ENCODE assay signal across 9 cellular contexts in genomic region chr11:35040221-35040942, GRCh38.
DNase-seq lines count a peak whose midpoint lies in the region; ATAC-seq and TF ChIP-seq lines count a peak whose summit lies in the region.
"Had no signal": no experiment of that assay in that cellular context is flagged by ENCODE, and none has a peak within 500 bp of the region (broad histone marks: within the 10 kb centered on the region; RNA-seq: fewer than 3 reads in every experiment).

No MANE protein-coding gene starts in this region.

- H3K27me3 ChIP-seq in PC-3 (ENCODE audit: low read length): no peaks in the 10 kb centered on the region
- H3K27me3 ChIP-seq in A673 (replicated peaks; ENCODE audit: insufficient read depth, low read depth, low read length, poor library complexity): peaks cover 48% of the 10 kb centered on the region

- peaks cover 61% of the 10 kb centered on the region for H3K4me1 Mint-ChIP-seq in activated naive CD4-positive, alpha-beta T cell treated with anti-CD3 and anti-CD28 coated beads, Interleukin-2, amount 10 ng/mL, durations not matched to agents 7 days and 5 days
- peaks cover 42 to 68% of the 10 kb centered on the region in 2 donors for H3K4me1 Mint-ChIP-seq in natural killer cell treated with Interleukin-12 subunit alpha and Interleukin-12 subunit beta and Interleukin-15 and Interleukin-18, amount 100 ng/mL, for 72 hours (ENCODE audit: low read depth in 2 of 2)

- H3K9me3 Mint-ChIP-seq in activated naive CD4-positive, alpha-beta T cell treated with anti-CD3 and anti-CD28 coated beads, Interleukin-2, amount 10 ng/mL, durations not matched to agents 7 days and 5 days: no peaks in the 10 kb centered on the region
- peaks cover 8% of the 10 kb centered on the region for H3K9me3 Mint-ChIP-seq in natural killer cell treated with Interleukin-12 subunit alpha and Interleukin-12 subunit beta and Interleukin-15 and Interleukin-18, amount 100 ng/mL, for 72 hours

- H3K4me2 ChIP-seq in PC-3 (ENCODE audit: low read length): peak overlapping the region; percentile 21

- H3K9me3 ChIP-seq in PC-3 (ENCODE audit: low read length) (no peaks in the 10 kb centered on the region), A673 (ENCODE audit: low read depth, low read length, poor library complexity, severe bottlenecking) (no peaks in the 10 kb centered on the region)

- intact Hi-C loops in PC-3 (cut with micrococcal nuclease): no loop called here
- intact Hi-C loops in A673 (cut with micrococcal nuclease; ENCODE audit: unreplicated experiment): no loop called here

- TF ChIP-seq CTCF in PC-3 (conservative IDR thresholded peaks at IDR 0.05; ENCODE audit: low read depth, low read length) (no peak), A673 (conservative IDR thresholded peaks at IDR 0.05; ENCODE audit: low read depth, low read length) (no peak)

- H3K4me3 ChIP-seq in PC-3 (ENCODE audit: low read length) (no peak overlapping the region), A673 (ENCODE audit: low read depth, low read length, poor library complexity, severe bottlenecking) (no peak overlapping the region)
- H3K4me3 ChIP-seq: SK-N-MC had no signal

- H3K27ac ChIP-seq in PC-3 (ENCODE audit: low read length) (peak overlapping the region; percentile 82), A673 (ENCODE audit: low read depth, low read length, poor library complexity, severe bottlenecking) (no peak overlapping the region)
- H3K27ac ChIP-seq: SK-N-MC had no signal

- H3K9ac ChIP-seq in PC-3 (ENCODE audit: low read length): peak overlapping the region; percentile 47; the same call in 1 of the 2 replicates

- BruUV-seq in PC-3 (replicated peaks; lab: Mats Ljungman, UMichigan) (no TSS peak), A673 (replicated peaks; lab: Mats Ljungman, UMichigan) (no TSS peak)

- peaks cover 32% of the 10 kb centered on the region for H3K4me1 ChIP-seq in PC-3 (ENCODE audit: insufficient read depth, low read length)
- peaks cover 10% of the 10 kb centered on the region for H3K4me1 ChIP-seq in A673 (ENCODE audit: insufficient read depth, low read length, poor library complexity, severe bottlenecking)

- ATAC-seq in GM18508 (IDR thresholded peaks at IDR 0.05; ENCODE audit: insufficient read depth, unreplicated experiment) (peak; percentile 47), HG02840 (IDR thresholded peaks at IDR 0.05; ENCODE audit: low FRiP score, unreplicated experiment) (peak; percentile 68), PC-3 (no peak)
- ATAC-seq in natural killer cell treated with Interleukin-12 subunit alpha and Interleukin-12 subunit beta and Interleukin-15 and Interleukin-18, amount 100 ng/mL, for 72 hours: peak; percentile 87 to 91

- H4K20me1 ChIP-seq in PC-3 (ENCODE audit: low read length): no peaks in the 10 kb centered on the region

- peak overlapping the region; percentile 73 for H3K4me3 Mint-ChIP-seq in activated naive CD4-positive, alpha-beta T cell treated with anti-CD3 and anti-CD28 coated beads, Interleukin-2, amount 10 ng/mL, durations not matched to agents 7 days and 5 days
- peak overlapping the region; percentile 90 for H3K4me3 Mint-ChIP-seq in natural killer cell treated with Interleukin-12 subunit alpha and Interleukin-12 subunit beta and Interleukin-15 and Interleukin-18, amount 100 ng/mL, for 72 hours

- H2AFZ ChIP-seq in PC-3 (ENCODE audit: low read length): no peak overlapping the region

- POLR2A ChIA-PET in PC-3 (lab: Charles Lee; ENCODE audit: unreplicated experiment): no interaction called here
- POLR2A ChIA-PET in A673 (lab: Charles Lee; ENCODE audit: low non-redundant PET): no interaction called here

- CTCF ChIA-PET in PC-3 (lab: Charles Lee) (no interaction called here), A673 (lab: Charles Lee) (no interaction called here)
- CTCF ChIA-PET in activated naive CD4-positive, alpha-beta T cell treated with anti-CD3 and anti-CD28 coated beads, Interleukin-2, amount 10 ng/mL, durations not matched to agents 7 days and 5 days (lab: Charles Lee): interaction anchor here (0.6 to 1.5 kb wide), 9 partner anchors 17 to 216 kb away, joined by 3 to 13 read pairs (median 3); no protein-coding TSS in a partner anchor

- H3K36me3 Mint-ChIP-seq in activated naive CD4-positive, alpha-beta T cell treated with anti-CD3 and anti-CD28 coated beads, Interleukin-2, amount 10 ng/mL, durations not matched to agents 7 days and 5 days: peaks cover 5% of the 10 kb centered on the region
- H3K36me3 Mint-ChIP-seq in natural killer cell treated with Interleukin-12 subunit alpha and Interleukin-12 subunit beta and Interleukin-15 and Interleukin-18, amount 100 ng/mL, for 72 hours: peaks cover 3% of the 10 kb centered on the region

- peaks cover 8% of the 10 kb centered on the region for H3K27me3 Mint-ChIP-seq in activated naive CD4-positive, alpha-beta T cell treated with anti-CD3 and anti-CD28 coated beads, Interleukin-2, amount 10 ng/mL, durations not matched to agents 7 days and 5 days
- peaks cover 0 to 5% of the 10 kb centered on the region in 2 donors for H3K27me3 Mint-ChIP-seq in natural killer cell treated with Interleukin-12 subunit alpha and Interleukin-12 subunit beta and Interleukin-15 and Interleukin-18, amount 100 ng/mL, for 72 hours

- H3K79me2 ChIP-seq in PC-3 (ENCODE audit: low read length): no peaks in the 10 kb centered on the region

- H3K9me2 ChIP-seq in PC-3 (replicated peaks; ENCODE audit: low read length): no peaks in the 10 kb centered on the region

- H3F3A ChIP-seq in PC-3 (ENCODE audit: low read length, unreplicated experiment): no peaks in the 10 kb centered on the region

- H3K36me3 ChIP-seq in PC-3 (ENCODE audit: low read depth, low read length) (no peaks in the 10 kb centered on the region), A673 (ENCODE audit: insufficient read depth, low read length, poor library complexity, severe bottlenecking) (no peaks in the 10 kb centered on the region)

- peak overlapping the region; percentile 93 for H3K27ac Mint-ChIP-seq in activated naive CD4-positive, alpha-beta T cell treated with anti-CD3 and anti-CD28 coated beads, Interleukin-2, amount 10 ng/mL, durations not matched to agents 7 days and 5 days
- H3K27ac Mint-ChIP-seq in natural killer cell treated with Interleukin-12 subunit alpha and Interleukin-12 subunit beta and Interleukin-15 and Interleukin-18, amount 100 ng/mL, for 72 hours: peak overlapping the region; percentile 60 to 92

- DNase-seq in PC-3: peak; percentile 61
- peak; percentile 71 for DNase-seq in activated naive CD4-positive, alpha-beta T cell treated with anti-CD3 and anti-CD28 coated beads, Interleukin-2, amount 10 ng/mL, durations not matched to agents 7 days and 5 days
- no peak for DNase-seq in natural killer cell treated with Interleukin-12 subunit alpha and Interleukin-12 subunit beta and Interleukin-15 and Interleukin-18, amount 100 ng/mL, for 72 hours (ENCODE audit: low spot score)
- no peak for DNase-seq in inferior parietal cortex (ENCODE audit: extremely low spot score)
- no peak for DNase-seq in A673 (ENCODE audit: low spot score)
- DNase-seq in NCI-H510A (lab: John Stamatoyannopoulos, UW): no peak

Comparison
In these comparisons a context has a peak if more than half of its experiments do, and no peak if none do; other contexts are left out.
1. DNase-seq: peak in PC-3 (single experiment) and activated naive CD4-positive, alpha-beta T cell treated with anti-CD3 and anti-CD28 coated beads, Interleukin-2, amount 10 ng/mL, durations not matched to agents 7 days and 5 days (single experiment); none in natural killer cell treated with Interleukin-12 subunit alpha and Interleukin-12 subunit beta and Interleukin-15 and Interleukin-18, amount 100 ng/mL, for 72 hours (single experiment), inferior parietal cortex (single experiment), A673 (single experiment) and NCI-H510A (single experiment).